Comparison of ENCODE assay signal across 15 cellular contexts in genomic region chr10:110637558-110638053, GRCh38. TPM values are rescaled to one million over a fixed set of nuclear protein-coding genes. Genes with fewer than 3 reads are reported as not detected.
DNase-seq lines count a peak whose midpoint lies in the region; ATAC-seq, FAIRE-seq and TF ChIP-seq lines count a peak whose summit lies in the region.
"Had no signal": no experiment of that assay in that cellular context is flagged by ENCODE, and none has a peak within 500 bp of the region (broad histone marks: within the 10 kb centered on the region; RNA-seq: fewer than 3 reads in every experiment).

No MANE protein-coding gene starts in this region.

- no peak overlapping the region for H4K91ac ChIP-seq in mesenchymal stem cell (ENCODE audit: low read length)

- H2AFZ ChIP-seq in HepG2 (ENCODE audit: low read length) (no peak overlapping the region), mesenchymal stem cell (ENCODE audit: low read depth, low read length) (peak overlapping the region; percentile 29)

- CTCF ChIA-PET in HepG2 (lab: Yijun Ruan, JAX; ENCODE audit: low intra/inter-chr PET ratio, low total read pairs), result no interaction called here

- no peaks in the 10 kb centered on the region for H4K20me1 ChIP-seq in HepG2 (ENCODE audit: insufficient read depth, low read length)

- H3K4me1 ChIP-seq in HepG2 (ENCODE audit: insufficient read depth, low read length) (peaks cover 6% of the 10 kb centered on the region), right lobe of liver (no peaks in the 10 kb centered on the region), ascending aorta (peaks cover 0 to 6% of the 10 kb centered on the region in 2 donors), mesenchymal stem cell (ENCODE audit: control insufficient read depth, insufficient read depth, low read depth, low read length) (peaks cover 9% of the 10 kb centered on the region), lower lobe of right lung (no peaks in the 10 kb centered on the region)
- H3K4me1 ChIP-seq: colonic mucosa, esophagus squamous epithelium had no signal

- H3K36me3 ChIP-seq in HepG2 (replicated peaks in 1 of 2; ENCODE audit: control insufficient read depth in 1 of 2, insufficient read depth in 2 of 2, low read length in 2 of 2) (no peaks in the 10 kb centered on the region), right lobe of liver (no peaks in the 10 kb centered on the region), ascending aorta (no peaks in the 10 kb centered on the region), mesenchymal stem cell (ENCODE audit: control insufficient read depth in 1 of 2, insufficient read depth in 2 of 2, low read depth in 1 of 2, low read length in 2 of 2) (no peaks in the 10 kb centered on the region), lower lobe of right lung (no peaks in the 10 kb centered on the region)
- H3K36me3 ChIP-seq: colonic mucosa, esophagus squamous epithelium had no signal

- intact Hi-C loops in HepG2 (cut with micrococcal nuclease; ENCODE audit: unreplicated experiment), result no loop called here
- intact Hi-C loops in right lobe of liver (cut with DNase I), result no loop called here
- intact Hi-C loops in ascending aorta (cut with DNase I), result no loop called here
- intact Hi-C loops in lower lobe of right lung (cut with DNase I), result no loop called here

- ATAC-seq in HepG2 (no peak), right lobe of liver (no peak), lower lobe of right lung (no peak), HG03439 (IDR thresholded peaks at IDR 0.05; ENCODE audit: unreplicated experiment) (no peak)
- ATAC-seq: activated CD4-positive, CD25-positive, alpha-beta regulatory T cell treated with anti-CD3 and anti-CD28 coated beads, Interleukin-2, amount 50 U/mL, for 24 hours; activated naive CD8-positive, alpha-beta T cell treated with anti-CD3 and anti-CD28 coated beads, Interleukin-2, amount 50 U/mL, for 24 hours had no signal

- TF ChIP-seq RAD21 in HepG2 (CRISPR knock-in tag; IDR thresholded peaks at IDR 0.05), result no peak

- H3K79me2 ChIP-seq in HepG2 (ENCODE audit: insufficient read depth, low read length), result no peaks in the 10 kb centered on the region

- no peak overlapping the region for H3K27ac ChIP-seq in HepG2 (ENCODE audit: extremely low read length, insufficient read depth, low read length)
- H3K27ac ChIP-seq in right lobe of liver, result no peak overlapping the region
- peak overlapping the region; percentile 72 to 73 for H3K27ac ChIP-seq in ascending aorta
- peak overlapping the region; percentile 56 for H3K27ac ChIP-seq in mesenchymal stem cell (ENCODE audit: low read length, poor library complexity, severe bottlenecking)
- no peak overlapping the region for H3K27ac ChIP-seq in lower lobe of right lung
- H3K27ac ChIP-seq: colonic mucosa, esophagus squamous epithelium had no signal

- H3K18ac ChIP-seq in mesenchymal stem cell (ENCODE audit: low read depth in 1 of 2, low read length in 2 of 2), result no peak overlapping the region

- H3K14ac ChIP-seq in mesenchymal stem cell (ENCODE audit: low read length in 2 of 2), result no peak overlapping the region

- H2BK120ac ChIP-seq in mesenchymal stem cell (ENCODE audit: low read depth, low read length), result no peak overlapping the region

- H3K4ac ChIP-seq in mesenchymal stem cell (ENCODE audit: low read depth in 1 of 2, low read length in 2 of 2), result no peak overlapping the region

- TF ChIP-seq CTCF in HepG2 (CRISPR knock-in tag; IDR thresholded peaks at IDR 0.05), result no peak
- TF ChIP-seq CTCF in right lobe of liver (IDR thresholded peaks at IDR 0.05), result no peak
- no peak for TF ChIP-seq CTCF in ascending aorta (IDR thresholded peaks at IDR 0.05)
- TF ChIP-seq CTCF in lower lobe of right lung (IDR thresholded peaks at IDR 0.05), result no peak

- peak overlapping the region in 1 of 2 experiments; percentile 15 for H2BK12ac ChIP-seq in mesenchymal stem cell (ENCODE audit: low read length in 2 of 2)

- no peak for FAIRE-seq in HepG2 (lab: Jason Lieb, UNC)

- TF ChIP-seq EP300 in HepG2 (IDR thresholded peaks at IDR 0.05; ENCODE audit: low read depth in 2 of 2, low read length in 2 of 2), result no peak
- no peak for TF ChIP-seq EP300 in HepG2 (CRISPR knock-in tag; IDR thresholded peaks at IDR 0.05; ENCODE audit: borderline replicate concordance)

- no peak for TF ChIP-seq POLR2A in HepG2 (IDR thresholded peaks at IDR 0.05; ENCODE audit: insufficient read depth in 1 of 2, low read depth in 2 of 2, low read length in 2 of 2)
- no peak for TF ChIP-seq POLR2A in right lobe of liver (IDR thresholded peaks at IDR 0.05)

- H3K4me3 ChIP-seq in HepG2 (replicated peaks in 1 of 3; ENCODE audit: insufficient read depth in 1 of 3, low read depth in 2 of 3, low read length in 3 of 3) (no peak overlapping the region), right lobe of liver (no peak overlapping the region), ascending aorta (no peak overlapping the region), mesenchymal stem cell (ENCODE audit: insufficient read depth in 1 of 2, low read depth in 1 of 2, low read length in 2 of 2) (no peak overlapping the region), lower lobe of right lung (no peak overlapping the region)
- H3K4me3 ChIP-seq: colonic mucosa, esophagus squamous epithelium had no signal

- H3K23ac ChIP-seq in mesenchymal stem cell (ENCODE audit: low read length in 2 of 2), result no peak overlapping the region

- H2BK15ac ChIP-seq in mesenchymal stem cell (ENCODE audit: low read depth, poor library complexity, severe bottlenecking), result no peak overlapping the region

- H3K79me1 ChIP-seq in mesenchymal stem cell (replicated peaks; ENCODE audit: low read length, poor library complexity, severe bottlenecking), result no peaks in the 10 kb centered on the region

- H2BK5ac ChIP-seq in mesenchymal stem cell (ENCODE audit: low read depth, low read length, poor library complexity, severe bottlenecking), result no peak overlapping the region

- H2AK5ac ChIP-seq in mesenchymal stem cell (ENCODE audit: low read length, severe bottlenecking), result no peak overlapping the region

- H3K27me3 ChIP-seq in HepG2 (ENCODE audit: control insufficient read depth in 1 of 2, insufficient read depth in 2 of 2, low read length in 2 of 2) (peaks cover 0 to 21% of the 10 kb centered on the region in 2 experiments; a peak in 3 of 5 replicates), right lobe of liver (peaks cover 0 to 4% of the 10 kb centered on the region in 2 donors), ascending aorta (no peaks in the 10 kb centered on the region), mesenchymal stem cell (ENCODE audit: control insufficient read depth in 1 of 2, insufficient read depth in 1 of 2, low read length in 2 of 2) (peaks cover 6 to 34% of the 10 kb centered on the region in 2 experiments), lower lobe of right lung (ENCODE audit: low read depth) (peaks cover 31% of the 10 kb centered on the region)

- POLR2A ChIA-PET in HepG2 (lab: Yijun Ruan, JAX), result no interaction called here

- H3K9me3 ChIP-seq in HepG2 (ENCODE audit: low read length), result no peaks in the 10 kb centered on the region
- H3K9me3 ChIP-seq in right lobe of liver, result no peaks in the 10 kb centered on the region
- no peaks in the 10 kb centered on the region for H3K9me3 ChIP-seq in ascending aorta
- no peaks in the 10 kb centered on the region for H3K9me3 ChIP-seq in mesenchymal stem cell (ENCODE audit: control insufficient read depth, low read length)
- no peaks in the 10 kb centered on the region for H3K9me3 ChIP-seq in lower lobe of right lung
- H3K9me3 ChIP-seq: colonic mucosa, esophagus squamous epithelium had no signal

- no peak overlapping the region for H4K8ac ChIP-seq in mesenchymal stem cell (ENCODE audit: low read length)

- in situ Hi-C loops in HepG2 (cut with HindIII; ENCODE audit: extremely low pct_ligation_motif_present, low pct_unique_long_range_greater_than_20kb), result no loop called here

- H3K9ac ChIP-seq in HepG2 (ENCODE audit: insufficient read depth, low read depth, low read length) (no peak overlapping the region), mesenchymal stem cell (ENCODE audit: low read length) (no peak overlapping the region)

- no TSS peak for BruUV-seq in HepG2 (replicated peaks; lab: Mats Ljungman, UMichigan)

- WGBS in HepG2 (ENCODE audit: low lambda C conversion rate), result 23% methylated on average over 10 of the region's 10 CpGs
- 54% methylated on average over 9 of the region's 10 CpGs for WGBS in right lobe of liver (ENCODE audit: insufficient coverage, low coverage, low lambda C conversion rate, missing lambda C conversion rate)
- WGBS in mesenchymal stem cell, result 37% methylated on average over 9 of the region's 10 CpGs

- H3K4me2 ChIP-seq in HepG2 (ENCODE audit: low read depth, low read length), result no peak overlapping the region
- no peak overlapping the region for H3K4me2 ChIP-seq in mesenchymal stem cell (ENCODE audit: low read length, poor library complexity, severe bottlenecking)

- DNase-seq in HepG2 (ENCODE audit: low spot score) (no peak), right lobe of liver (no peak), ascending aorta (ENCODE audit: low spot score in 2 of 2) (no peak), mesenchymal stem cell (peak; percentile 28), activated gamma-delta T cell (lab: John Stamatoyannopoulos, UW) (no peak), lower lobe of right lung (no peak), DMS114 treated with DMSO at 0.1 percent for 48 hours (lab: John Stamatoyannopoulos, UW; ENCODE audit: unreplicated experiment) (no peak)
- DNase-seq: activated naive CD8-positive, alpha-beta T cell treated with anti-CD3 and anti-CD28 coated beads, Interleukin-2, amount 50 U/mL, for 24 hours; colonic mucosa; EL; esophagus squamous epithelium; NCI-H1694 treated with DMSO at 0.1 percent for 48 hours; stimulated activated CD4-positive, alpha-beta T cell treated with anti-CD3 and anti-CD28 coated beads, Interleukin-4, amount 100 ng/mL, for 24 hours had no signal

RNA-seq across cellular contexts. Expression of gene RBM20, which starts 6.5 kb away (rescaled TPM):
- 0.02 TPM in 1 of 2 replicates, not detected in the other for total RNA-seq in HepG2 (2016; rRNA removed; fragmentation: Illumina TruSeq; extraction: Trizol)
- total RNA-seq in HepG2 (2016; cell fraction: cytosol; rRNA removed; fragmentation: Illumina TruSeq; extraction: Trizol; ENCODE audit: low read depth), result not detected in 2 replicates
- total RNA-seq in HepG2 (2016; cell fraction: insoluble cytoplasmic fraction; rRNA removed; fragmentation: Illumina TruSeq; extraction: Trizol), result 0.03 and 0.06 TPM in 2 replicates
- not detected in 2 replicates for total RNA-seq in HepG2 (2016; cell fraction: membrane; rRNA removed; fragmentation: Illumina TruSeq; extraction: Trizol)
- 0.13 TPM in 1 of 2 replicates, not detected in the other for total RNA-seq in HepG2 (2016; cell fraction: nucleus; rRNA removed; fragmentation: Illumina TruSeq; extraction: Trizol)
- 0.16 and 0.22 TPM in 2 replicates for polyA plus RNA-seq in HepG2 (2011; rRNA removed)
- 0.04 TPM in 2 replicates for polyA plus RNA-seq in HepG2 (2011; cell fraction: cytosol; rRNA removed)
- polyA plus RNA-seq in HepG2 (2011; cell fraction: nucleus; rRNA removed), result 0.32 and 0.40 TPM in 2 replicates
- 0.09 TPM in 2 replicates for polyA plus RNA-seq in HepG2 (2012)
- not detected in 2 replicates for polyA plus RNA-seq in HepG2 (2016; cell fraction: cytosol; fragmentation: Illumina TruSeq; extraction: Trizol; ENCODE audit: low read depth)
- not detected in 2 replicates for polyA plus RNA-seq in HepG2 (2016; cell fraction: insoluble cytoplasmic fraction; fragmentation: Illumina TruSeq; extraction: Trizol; ENCODE audit: low read depth)
- 0.02 and 0.16 TPM in 2 replicates for polyA plus RNA-seq in HepG2 (2016; cell fraction: membrane; fragmentation: Illumina TruSeq; extraction: Trizol; ENCODE audit: low read depth)
- polyA plus RNA-seq in HepG2 (2016; cell fraction: nucleus; fragmentation: Illumina TruSeq; extraction: Trizol; ENCODE audit: insufficient read depth, low read depth), result 0.17 and 0.34 TPM in 2 replicates
- polyA minus RNA-seq in HepG2 (2011; rRNA and poly(A)+ RNA removed; ENCODE audit: low replicate concordance), result not detected in 2 replicates
- not detected in 2 replicates for polyA minus RNA-seq in HepG2 (2011; cell fraction: cytosol; rRNA and poly(A)+ RNA removed)
- 0.12 and 0.13 TPM in 2 replicates for polyA minus RNA-seq in HepG2 (2011; cell fraction: nucleus; rRNA and poly(A)+ RNA removed)
- under 1 TPM; 0.04 to 0.29 (median 0.06) TPM for total RNA-seq in right lobe of liver
- 4.8 TPM for total RNA-seq in ascending aorta
- 0.68 TPM for polyA plus RNA-seq in mesenchymal stem cell (2013, experiment 1 of 2)
- polyA plus RNA-seq in mesenchymal stem cell (2013, experiment 2 of 2), result 0.55 TPM
- 1.0 TPM for total RNA-seq in lower lobe of right lung

Comparison
In these comparisons a context has a peak if more than half of its experiments do, and no peak if none do; other contexts are left out.
1. H3K27ac ChIP-seq: peak in ascending aorta (2 of 2) and mesenchymal stem cell (single experiment); none in HepG2 (single experiment), right lobe of liver (0 of 3) and lower lobe of right lung (single experiment).